ENCODE assay signal across 19 cellular contexts in the genomic region with DNA sequence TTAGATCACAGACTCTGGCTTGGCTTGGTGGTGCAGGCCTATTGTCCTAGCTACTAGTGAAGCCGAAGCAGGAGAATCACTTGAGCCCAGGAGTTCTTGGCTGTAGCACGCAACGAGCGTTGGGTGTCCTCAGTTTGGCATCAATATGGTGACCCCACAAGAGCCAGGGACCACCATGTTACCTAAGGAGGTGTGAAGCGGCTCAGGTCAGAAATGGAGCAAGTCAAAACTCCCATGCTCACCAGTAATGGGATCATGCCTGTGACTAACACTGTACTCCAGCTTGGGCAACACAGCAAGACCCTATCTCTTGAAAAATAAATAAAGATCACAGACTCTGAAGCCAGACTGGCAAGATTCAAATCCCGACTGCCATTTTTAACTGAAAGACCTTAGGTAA. TPM values are rescaled to one million over a fixed set of nuclear protein-coding genes. Genes with fewer than 3 reads are reported as not detected.
"Had no signal": no experiment of that assay in that cellular context is flagged by ENCODE, and none has a peak within 500 bp of the region (broad histone marks: within the 10 kb centered on the region; RNA-seq: fewer than 3 reads in every experiment).

No MANE protein-coding gene starts in this region.

- DNase-seq: activated naive CD4-positive, alpha-beta T cell; activated T-cell treated with anti-CD3 and anti-CD28 coated beads, Interleukin-2, amount 50 U/mL, for 48 hours; central memory CD4-positive, alpha-beta T cell; cortex of kidney; effector CD8-positive, alpha-beta T cell; heart left ventricle; islet precursor cell; left lung; mesenchymal stem cell; ovary; stimulated activated CD4-positive, alpha-beta T cell treated with anti-CD3 and anti-CD28 coated beads, Interleukin-2, amount 100 ng/mL, for 48 hours; stimulated activated CD8-positive, alpha-beta memory T cell treated with anti-CD3 and anti-CD28 coated beads, Interleukin-4, amount 100 ng/mL, for 48 hours; T-helper 9 cell; testis had no signal

- H3K9me3 Mint-ChIP-seq: neural crest cell; stimulated activated naive CD8-positive, alpha-beta T cell treated with anti-CD3 and anti-CD28 coated beads, Interleukin-15, Interleukin-2, amounts not matched to agents 100 ng/mL and 50 ng/mL, for 24 hours had no signal

- H3K9me3 ChIP-seq: adrenal gland, heart left ventricle, left lung, ovary, testis had no signal

- H3K27ac Mint-ChIP-seq: stimulated activated naive CD8-positive, alpha-beta T cell treated with anti-CD3 and anti-CD28 coated beads, Interleukin-15, Interleukin-2, amounts not matched to agents 100 ng/mL and 50 ng/mL, for 24 hours had no signal

- FAIRE-seq: frontal cortex had no signal

- H3K27me3 Mint-ChIP-seq: stimulated activated naive CD8-positive, alpha-beta T cell treated with anti-CD3 and anti-CD28 coated beads, Interleukin-15, Interleukin-2, amounts not matched to agents 100 ng/mL and 50 ng/mL, for 24 hours had no signal

- H3K27ac ChIP-seq: adrenal gland, heart left ventricle, left lung, ovary, testis had no signal

- H3K36me3 ChIP-seq: adrenal gland, heart left ventricle, left lung, ovary had no signal

- H3K4me3 Mint-ChIP-seq: neural crest cell; stimulated activated naive CD8-positive, alpha-beta T cell treated with anti-CD3 and anti-CD28 coated beads, Interleukin-15, Interleukin-2, amounts not matched to agents 100 ng/mL and 50 ng/mL, for 24 hours had no signal

- H3K27me3 ChIP-seq: adrenal gland, heart left ventricle, left lung, ovary, testis had no signal

- ATAC-seq: heart left ventricle, left lung had no signal

- H3K4me3 ChIP-seq: adrenal gland, left lung, ovary, testis had no signal

RNA-seq across cellular contexts. Expression of gene ATP6V1C2, which starts 29.9 kb away (rescaled TPM):
- polyA plus RNA-seq: fibroblast of lung had no signal
